ENCODE assay signal across 19 cellular contexts in genomic region chr5:26691486-26691885, GRCh38.
"Had no signal": no experiment of that assay in that cellular context is flagged by ENCODE, and none has a peak within 500 bp of the region (broad histone marks: within the 10 kb centered on the region; RNA-seq: fewer than 3 reads in every experiment).

No MANE protein-coding gene starts in this region.

- FAIRE-seq: endothelial cell of umbilical vein, islet of Langerhans had no signal

- H3K4me3 Mint-ChIP-seq: naive thymus-derived CD8-positive, alpha-beta T cell; stimulated activated naive B cell treated with anti-CD40 and anti-IgM and Interleukin-4, amounts not matched to agents 10 μg/mL and 1 μg/mL and 100 μg/mL, for 72 hours; stimulated activated naive CD8-positive, alpha-beta T cell treated with anti-CD3 and anti-CD28 coated beads, Interleukin-15, amount 100 ng/mL, for 72 hours had no signal

- H3K27me3 ChIP-seq: colonic mucosa, foreskin keratinocyte, heart left ventricle, sigmoid colon, testis, transverse colon had no signal

- DNase-seq: colonic mucosa; dermis blood vessel endothelial cell; erythroblast; heart left ventricle; hypothalamus; kidney glomerular epithelial cell; naive thymus-derived CD8-positive, alpha-beta T cell; posterior cingulate gyrus; sigmoid colon; stimulated activated CD4-positive, alpha-beta T cell treated with anti-CD3 and anti-CD28 coated beads, Interleukin-2, amount 100 ng/mL, for 24 hours; stimulated activated CD4-positive, alpha-beta T cell treated with anti-CD3 and anti-CD28 coated beads, Interleukin-4, amount 100 ng/mL, for 4 hours; stimulated activated naive B cell treated with anti-CD40 and anti-IgM and Interleukin-4, amounts not matched to agents 10 μg/mL and 1 μg/mL and 100 μg/mL, for 72 hours; stimulated activated naive CD8-positive, alpha-beta T cell treated with anti-CD3 and anti-CD28 coated beads, Interleukin-15, amount 100 ng/mL, for 72 hours; testis; transverse colon had no signal

- H3K27me3 Mint-ChIP-seq: naive thymus-derived CD8-positive, alpha-beta T cell; stimulated activated naive B cell treated with anti-CD40 and anti-IgM and Interleukin-4, amounts not matched to agents 10 μg/mL and 1 μg/mL and 100 μg/mL, for 72 hours; stimulated activated naive CD8-positive, alpha-beta T cell treated with anti-CD3 and anti-CD28 coated beads, Interleukin-15, amount 100 ng/mL, for 72 hours had no signal

- H3K9me3 ChIP-seq: sigmoid colon, testis, transverse colon had no signal

- H3K27ac Mint-ChIP-seq: naive thymus-derived CD8-positive, alpha-beta T cell; stimulated activated naive B cell treated with anti-CD40 and anti-IgM and Interleukin-4, amounts not matched to agents 10 μg/mL and 1 μg/mL and 100 μg/mL, for 72 hours; stimulated activated naive CD8-positive, alpha-beta T cell treated with anti-CD3 and anti-CD28 coated beads, Interleukin-15, amount 100 ng/mL, for 72 hours had no signal

- H3K27ac ChIP-seq: colonic mucosa, foreskin keratinocyte, heart left ventricle, sigmoid colon, skin epidermis, testis, transverse colon had no signal

- H3K4me1 ChIP-seq: colonic mucosa, foreskin keratinocyte, heart left ventricle, sigmoid colon, testis, transverse colon had no signal

- H3K36me3 Mint-ChIP-seq: naive thymus-derived CD8-positive, alpha-beta T cell; stimulated activated naive B cell treated with anti-CD40 and anti-IgM and Interleukin-4, amounts not matched to agents 10 μg/mL and 1 μg/mL and 100 μg/mL, for 72 hours had no signal

- H3K36me3 ChIP-seq: colonic mucosa, heart left ventricle, sigmoid colon, transverse colon had no signal

- H3K4me3 ChIP-seq: colonic mucosa, heart left ventricle, sigmoid colon, skin epidermis, testis, transverse colon had no signal

- H3K4me1 Mint-ChIP-seq: naive thymus-derived CD8-positive, alpha-beta T cell; stimulated activated naive B cell treated with anti-CD40 and anti-IgM and Interleukin-4, amounts not matched to agents 10 μg/mL and 1 μg/mL and 100 μg/mL, for 72 hours; stimulated activated naive CD8-positive, alpha-beta T cell treated with anti-CD3 and anti-CD28 coated beads, Interleukin-15, amount 100 ng/mL, for 72 hours had no signal
